In genomic region chr12:45170456-45171042, GRCh38 we compare ENCODE assay signal across 8 cellular contexts.
DNase-seq lines count a peak whose midpoint lies in the region; ATAC-seq lines count a peak whose summit lies in the region.

No MANE protein-coding gene starts in this region.

- DNase-seq in ELR (ENCODE audit: low read depth) (peak; percentile 80), NCI-H2196 treated with DMSO at 0.1 percent for 48 hours (lab: John Stamatoyannopoulos, UW; ENCODE audit: unreplicated experiment) (peak; percentile 33), cerebellar cortex (ENCODE audit: low spot score) (peak; percentile 57), kidney tubule cell (ENCODE audit: low spot score) (peak; percentile 70)
- DNase-seq in activated CD4-positive, CD25-positive, alpha-beta regulatory T cell treated with anti-CD3 and anti-CD28 coated beads, Interleukin-2, amount 50 U/mL, for 72 hours, result peak; percentile 79
- DNase-seq in stimulated activated CD4-positive, alpha-beta T cell treated with anti-CD3 and anti-CD28 coated beads, Interleukin-4, amount 100 ng/mL, for 1 hour, result peak; percentile 84

- ATAC-seq in HG02798 (IDR thresholded peaks at IDR 0.05; ENCODE audit: poor library complexity, unreplicated experiment) (peak; percentile 76), HG03280 (IDR thresholded peaks at IDR 0.05; ENCODE audit: unreplicated experiment) (no peak)

Comparison
In these comparisons a context has a peak if more than half of its experiments do, and no peak if none do; other contexts are left out.
1. DNase-seq: peak in every context shown above with its lines; median percentile 84 in stimulated activated CD4-positive, alpha-beta T cell treated with anti-CD3 and anti-CD28 coated beads, Interleukin-4, amount 100 ng/mL, for 1 hour; 80 in ELR; 79 in activated CD4-positive, CD25-positive, alpha-beta regulatory T cell treated with anti-CD3 and anti-CD28 coated beads, Interleukin-2, amount 50 U/mL, for 72 hours; 70 in kidney tubule cell; 57 in cerebellar cortex; 33 in NCI-H2196 treated with DMSO at 0.1 percent for 48 hours.